ENCODE assay signal across 18 cellular contexts in genomic region chr6:17031961-17032360, GRCh38.
A peak's percentile ranks its signal among the peaks of the same experiment; 100 is the strongest.
DNase-seq lines count a peak whose midpoint lies in the region; ATAC-seq, FAIRE-seq and TF ChIP-seq lines count a peak whose summit lies in the region.
"Had no signal": no experiment of that assay in that cellular context is flagged by ENCODE, and none has a peak within 500 bp of the region (broad histone marks: within the 10 kb centered on the region; RNA-seq: fewer than 3 reads in every experiment).

No MANE protein-coding gene starts in this region.

- H3K4me3 ChIP-seq in breast epithelium (no peak overlapping the region), gastroesophageal sphincter (no peak overlapping the region), neuronal stem cell (ENCODE audit: low read length in 2 of 2) (no peak overlapping the region), foreskin fibroblast (ENCODE audit: low read depth in 1 of 2, low read length in 2 of 2) (no peak overlapping the region)
- H3K4me3 ChIP-seq: colonic mucosa, tibial nerve had no signal

- no peak overlapping the region for H2BK120ac ChIP-seq in neuronal stem cell (ENCODE audit: low read depth, low read length)

- H3K4me1 ChIP-seq in breast epithelium (no peaks in the 10 kb centered on the region), gastroesophageal sphincter (peaks cover 0 to 20% (median 0%) of the 10 kb centered on the region in 3 donors), neuronal stem cell (ENCODE audit: control insufficient read depth in 2 of 2, insufficient read depth in 1 of 2, low read depth in 1 of 2, low read length in 2 of 2) (peaks cover 0 to 2% of the 10 kb centered on the region in 2 donors)
- H3K4me1 ChIP-seq: colonic mucosa had no signal

- intact Hi-C loops in MCF 10A (cut with micrococcal nuclease) (loop anchor here (5.0 kb wide), 1 partner anchor 700 kb away; no protein-coding TSS in a partner anchor), breast epithelium (cut with DNase I; ENCODE audit: low total_unique reads) (no loop called here)

- no peak overlapping the region for H2BK5ac ChIP-seq in neuronal stem cell (ENCODE audit: low read length)

- no peaks in the 10 kb centered on the region for H3K36me3 ChIP-seq in breast epithelium
- no peaks in the 10 kb centered on the region for H3K36me3 ChIP-seq in gastroesophageal sphincter
- no peaks in the 10 kb centered on the region for H3K36me3 ChIP-seq in neuronal stem cell (replicated peaks in 1 of 2; ENCODE audit: control insufficient read depth in 2 of 2, insufficient read depth in 2 of 2, low read length in 2 of 2)
- H3K36me3 ChIP-seq: colonic mucosa, tibial nerve had no signal

- no peak for TF ChIP-seq CTCF in MCF 10A (IDR thresholded peaks at IDR 0.05; ENCODE audit: unreplicated experiment)
- TF ChIP-seq CTCF in breast epithelium (IDR thresholded peaks at IDR 0.05), result no peak
- no peak for TF ChIP-seq CTCF in gastroesophageal sphincter (IDR thresholded peaks at IDR 0.05)
- TF ChIP-seq CTCF in foreskin fibroblast (IDR thresholded peaks at IDR 0.05; ENCODE audit: low read depth, low read length), result no peak

- H2AFZ ChIP-seq in neuronal stem cell (ENCODE audit: low read length), result no peak overlapping the region

- TF ChIP-seq EP300 in gastroesophageal sphincter (IDR thresholded peaks at IDR 0.05), result no peak

- no peak overlapping the region for H2BK12ac ChIP-seq in neuronal stem cell (ENCODE audit: low read length)

- peaks cover 13% of the 10 kb centered on the region for H3K27me3 Mint-ChIP-seq in MCF 10A (ENCODE audit: insufficient read depth, unreplicated experiment)

- DNase-seq in MCF 10A (ENCODE audit: unreplicated experiment) (no peak), breast epithelium (ENCODE audit: low spot score in 2 of 2) (no peak), neuronal stem cell (ENCODE audit: low spot score) (no peak), amniotic stem cell (lab: John Stamatoyannopoulos, UW) (no peak), middle frontal gyrus (ENCODE audit: extremely low spot score, low spot score) (no peak), H54 (ENCODE audit: insufficient read length, low spot score) (no peak), foreskin fibroblast (no peak)
- DNase-seq: 8988T, colonic mucosa, mesendoderm, NCI-H1930, NCI-H524 treated with DMSO at 0.1 percent for 48 hours had no signal

- peak overlapping the region; percentile 25 for H3K18ac ChIP-seq in neuronal stem cell (ENCODE audit: low read length)

- no peak overlapping the region for H3K4ac ChIP-seq in neuronal stem cell (ENCODE audit: low read length)

- no peak for FAIRE-seq in H54 (lab: Jason Lieb, UNC)
- FAIRE-seq: GM12891 had no signal

- peak overlapping the region; percentile 57 for H3K27ac Mint-ChIP-seq in MCF 10A (ENCODE audit: low read depth, unreplicated experiment)
- H3K27ac Mint-ChIP-seq: activated naive CD8-positive, alpha-beta T cell; T-helper 2 cell treated with Interferon-gamma antibody and Interleukin-4, amounts not matched to agents 5 μg/mL and 100 μg/mL, for 36 hours had no signal

- TF ChIP-seq POLR2A in breast epithelium (IDR thresholded peaks at IDR 0.05) (no peak), gastroesophageal sphincter (IDR thresholded peaks at IDR 0.05) (no peak), H54 (IDR thresholded peaks at IDR 0.05; ENCODE audit: low read depth, low read length) (no peak)

- H2BK15ac ChIP-seq in neuronal stem cell (ENCODE audit: low read length), result no peak overlapping the region

- H4K91ac ChIP-seq in neuronal stem cell (ENCODE audit: low read depth, low read length, poor library complexity), result no peak overlapping the region

- no peak overlapping the region for H3K14ac ChIP-seq in neuronal stem cell (ENCODE audit: low read length)

- BruUV-seq in MCF 10A (replicated peaks; lab: Mats Ljungman, UMichigan), result no TSS peak

- no peak for ATAC-seq in gastroesophageal sphincter
- ATAC-seq: Panc1 had no signal

- H3K9me3 ChIP-seq in breast epithelium, result no peaks in the 10 kb centered on the region
- H3K9me3 ChIP-seq in gastroesophageal sphincter, result no peaks in the 10 kb centered on the region
- H3K9me3 ChIP-seq in neuronal stem cell (replicated peaks in 1 of 2; ENCODE audit: control insufficient read depth in 2 of 2, insufficient read depth in 1 of 2, low read depth in 1 of 2, low read length in 2 of 2), result no peaks in the 10 kb centered on the region
- H3K9me3 ChIP-seq: colonic mucosa had no signal

- H3K36me3 Mint-ChIP-seq in MCF 10A (ENCODE audit: insufficient read depth, unreplicated experiment), result no peaks in the 10 kb centered on the region

- no peak overlapping the region for H3K4me3 Mint-ChIP-seq in MCF 10A (ENCODE audit: unreplicated experiment)
- H3K4me3 Mint-ChIP-seq: activated naive CD8-positive, alpha-beta T cell; T-helper 2 cell treated with Interferon-gamma antibody and Interleukin-4, amounts not matched to agents 5 μg/mL and 100 μg/mL, for 36 hours had no signal

- CTCF ChIA-PET in MCF 10A (lab: Yijun Ruan, JAX), result interaction anchor here (1.5 kb wide), 1 partner anchor 10 kb away, joined by 3 read pairs; no protein-coding TSS in a partner anchor

- peaks cover 13% of the 10 kb centered on the region for H3K4me1 Mint-ChIP-seq in MCF 10A (ENCODE audit: insufficient read depth, unreplicated experiment)

- no peaks in the 10 kb centered on the region for H3K27me3 ChIP-seq in breast epithelium
- no peaks in the 10 kb centered on the region for H3K27me3 ChIP-seq in gastroesophageal sphincter
- H3K27me3 ChIP-seq in neuronal stem cell (ENCODE audit: control insufficient read depth in 3 of 3, insufficient read depth in 3 of 3, low read depth in 1 of 3, low read length in 3 of 3), result no peaks in the 10 kb centered on the region
- H3K27me3 ChIP-seq: colonic mucosa, tibial nerve had no signal

- H3K4me2 ChIP-seq in neuronal stem cell (ENCODE audit: insufficient read depth, low read length, poor library complexity, severe bottlenecking), result no peak overlapping the region

- 67 to 93% methylated on average over 6 to 9 of the region's 19 CpGs for WGBS in gastroesophageal sphincter (ENCODE audit: low coverage in 1 of 2), 2 donors
- WGBS in neuronal stem cell (ENCODE audit: extremely low coverage in 2 of 2, insufficient read length in 2 of 2, insufficient replicate concordance in 1 of 2), 2 donors, result no CpG with 5 or more reads among the region's 19 CpGs

- POLR2A ChIA-PET in MCF 10A (lab: Yijun Ruan, JAX), result interaction anchor here (0.6 to 0.9 kb wide), 2 partner anchors 27 to 38 kb away, joined by 3 read pairs; no protein-coding TSS in a partner anchor

- no peak overlapping the region for H3K9ac ChIP-seq in neuronal stem cell (ENCODE audit: low read depth, low read length, poor library complexity)

- no peak overlapping the region for H3K23ac ChIP-seq in neuronal stem cell (ENCODE audit: low read depth, low read length, poor library complexity)

- no peak overlapping the region for H2AK5ac ChIP-seq in neuronal stem cell (ENCODE audit: low read depth, low read length)

- H4K8ac ChIP-seq in neuronal stem cell (ENCODE audit: low read depth, low read length), result no peak overlapping the region

- H3K9me3 Mint-ChIP-seq in MCF 10A (ENCODE audit: unreplicated experiment), result no peaks in the 10 kb centered on the region
- H3K9me3 Mint-ChIP-seq: T-helper 2 cell treated with Interferon-gamma antibody and Interleukin-4, amounts not matched to agents 5 μg/mL and 100 μg/mL, for 36 hours had no signal

- H3K27ac ChIP-seq in breast epithelium (no peak overlapping the region), gastroesophageal sphincter (peak overlapping the region in 3 of 4 donors; percentile 73 to 82 (median 76)), neuronal stem cell (replicated peaks; ENCODE audit: low read length) (no peak overlapping the region)

- no peaks in the 10 kb centered on the region for H3K79me1 ChIP-seq in neuronal stem cell (ENCODE audit: low read depth, low read length)

Comparison
In these comparisons a context has a peak if more than half of its experiments do, and no peak if none do; other contexts are left out.
1. H3K27ac ChIP-seq: peak in gastroesophageal sphincter (3 of 4); none in breast epithelium (0 of 2) and neuronal stem cell (single experiment).